ENCODE assay signal across 1 cellular context in genomic region chr9:16033921-16034320, GRCh38.
TF ChIP-seq lines count a peak whose summit lies in the region.

No MANE protein-coding gene starts in this region.

TF ChIP-seq in IMR-90, 13 proteins besides CTCF, POLR2A, EP300 and RAD21:
- TF ChIP-seq MXI1 (IDR thresholded peaks at IDR 0.05; ENCODE audit: borderline replicate concordance, low read depth, low read length), result no peak
- TF ChIP-seq FOS (IDR thresholded peaks at IDR 0.05; ENCODE audit: low read depth, low read length), result no peak
- no peak for TF ChIP-seq MAFK (IDR thresholded peaks at IDR 0.05; ENCODE audit: low read depth, low read length)
- no peak for TF ChIP-seq SMC3 (IDR thresholded peaks at IDR 0.05; ENCODE audit: low read depth, low read length)
